26 cellular contexts compared by ENCODE assay signal in genomic region chr2:6928452-6928851, GRCh38. TPM values are rescaled to one million over a fixed set of nuclear protein-coding genes. Genes with fewer than 3 reads are reported as not detected.
A peak's percentile ranks its signal among the peaks of the same experiment; 100 is the strongest.
DNase-seq lines count a peak whose midpoint lies in the region; ATAC-seq and TF ChIP-seq lines count a peak whose summit lies in the region.
"Had no signal": no experiment of that assay in that cellular context is flagged by ENCODE, and none has a peak within 500 bp of the region (broad histone marks: within the 10 kb centered on the region; RNA-seq: fewer than 3 reads in every experiment).

No MANE protein-coding gene starts in this region.

- TF ChIP-seq POLR2A in body of pancreas (IDR thresholded peaks at IDR 0.05) = no peak

- no peak for DNase-seq in activated T-cell treated with anti-CD3 and anti-CD28 coated beads, Interleukin-2, amount 50 U/mL, for 24 hours
- DNase-seq in activated T-cell treated with anti-CD3 and anti-CD28 coated beads for 4 hours = no peak
- no peak for DNase-seq in CD8-positive, alpha-beta T cell
- no peak for DNase-seq in body of pancreas
- no peak for DNase-seq in nephron progenitor cell
- DNase-seq in DMS153 treated with DMSO at 0.1 percent for 48 hours (lab: John Stamatoyannopoulos, UW; ENCODE audit: unreplicated experiment) = no peak
- DNase-seq in hepatic stellate cell (ENCODE audit: low spot score) = no peak
- no peak for DNase-seq in NCI-H446 treated with DMSO at 0.1 percent for 48 hours (lab: John Stamatoyannopoulos, UW)
- DNase-seq: activated B cell treated with CpG ODN at 0.5 μM for 24 hours; activated CD8-positive, alpha-beta T cell treated with anti-CD3 and anti-CD28 coated beads for 36 hours; activated naive CD4-positive, alpha-beta T cell treated with anti-CD3 and anti-CD28 coated beads, Interleukin-2, amount 10 ng/mL, durations not matched to agents 7 days and 5 days; Caco-2; DMS79; hippocampal formation; KBM-7; NCI-H2029; NCI-H2227 treated with DMSO at 0.1 percent for 48 hours; NCI-H69; pancreas; SIG-M5; trophoblast cell had no signal

- H3K4me1 Mint-ChIP-seq in activated T-cell treated with anti-CD3 and anti-CD28 coated beads, Interleukin-2, amount 50 U/mL, for 24 hours (ENCODE audit: low read depth) = peaks cover 79% of the 10 kb centered on the region
- H3K4me1 Mint-ChIP-seq in CD8-positive, alpha-beta T cell (ENCODE audit: low read depth) = peaks cover 85% of the 10 kb centered on the region
- H3K4me1 Mint-ChIP-seq in nephron progenitor cell = peaks cover 26% of the 10 kb centered on the region
- H3K4me1 Mint-ChIP-seq: activated B cell treated with CpG ODN at 0.5 μM for 24 hours had no signal

- H3K9me3 Mint-ChIP-seq in activated T-cell treated with anti-CD3 and anti-CD28 coated beads, Interleukin-2, amount 50 U/mL, for 24 hours = peaks cover 9% of the 10 kb centered on the region
- peaks cover 7% of the 10 kb centered on the region for H3K9me3 Mint-ChIP-seq in CD8-positive, alpha-beta T cell
- peaks cover 7% of the 10 kb centered on the region for H3K9me3 Mint-ChIP-seq in nephron progenitor cell

- TF ChIP-seq CTCF in CD8-positive, alpha-beta T cell (IDR thresholded peaks at IDR 0.05) = no peak
- TF ChIP-seq CTCF in body of pancreas (IDR thresholded peaks at IDR 0.05) (no peak), nephron progenitor cell (IDR thresholded peaks at IDR 0.05) (no peak)

- H3K27ac ChIP-seq in CD8-positive, alpha-beta T cell (ENCODE audit: low read depth, low read length) = no peak overlapping the region
- peak overlapping the region; percentile 58 to 73 (median 71) for H3K27ac ChIP-seq in body of pancreas
- H3K27ac ChIP-seq: gastroesophageal sphincter had no signal

- 65 to 79% methylated on average over 9 of the region's 9 CpGs for WGBS in body of pancreas, 2 donors

- H3K4me1 ChIP-seq in CD8-positive, alpha-beta T cell (ENCODE audit: insufficient read depth, low read length) = peaks cover 47% of the 10 kb centered on the region
- H3K4me1 ChIP-seq in body of pancreas = peaks cover 95% of the 10 kb centered on the region
- H3K4me1 ChIP-seq: Caco-2 had no signal

- CTCF ChIA-PET in CD8-positive, alpha-beta T cell (lab: Charles Lee) = interaction anchor here (1.3 to 3.9 kb wide), 6 partner anchors 9 to 116 kb away, joined by 3 to 16 read pairs (median 8); partner anchors contain the start of gene RNF144A

- no peaks in the 10 kb centered on the region for H3K9me3 ChIP-seq in CD8-positive, alpha-beta T cell (ENCODE audit: low read length)
- no peaks in the 10 kb centered on the region for H3K9me3 ChIP-seq in body of pancreas
- H3K9me3 ChIP-seq: Caco-2, gastroesophageal sphincter, HAP-1, pancreas, right atrium auricular region had no signal

- ATAC-seq in CD8-positive, alpha-beta T cell = no peak
- ATAC-seq in body of pancreas = no peak
- ATAC-seq: gastroesophageal sphincter, pancreas had no signal

- no peak overlapping the region for H3K4me3 Mint-ChIP-seq in activated T-cell treated with anti-CD3 and anti-CD28 coated beads, Interleukin-2, amount 50 U/mL, for 24 hours
- no peak overlapping the region for H3K4me3 Mint-ChIP-seq in CD8-positive, alpha-beta T cell
- H3K4me3 Mint-ChIP-seq in nephron progenitor cell = no peak overlapping the region
- H3K4me3 Mint-ChIP-seq: activated B cell treated with CpG ODN at 0.5 μM for 24 hours; activated CD8-positive, alpha-beta T cell treated with anti-CD3 and anti-CD28 coated beads for 36 hours; activated naive CD4-positive, alpha-beta T cell treated with anti-CD3 and anti-CD28 coated beads, Interleukin-2, amount 10 ng/mL, durations not matched to agents 7 days and 5 days; B cell; memory B cell had no signal

- H3K27me3 Mint-ChIP-seq in activated T-cell treated with anti-CD3 and anti-CD28 coated beads, Interleukin-2, amount 50 U/mL, for 24 hours = no peaks in the 10 kb centered on the region
- no peaks in the 10 kb centered on the region for H3K27me3 Mint-ChIP-seq in CD8-positive, alpha-beta T cell (ENCODE audit: low read depth)
- no peaks in the 10 kb centered on the region for H3K27me3 Mint-ChIP-seq in nephron progenitor cell (ENCODE audit: low read depth, poor library complexity)
- H3K27me3 Mint-ChIP-seq: activated CD8-positive, alpha-beta T cell treated with anti-CD3 and anti-CD28 coated beads for 36 hours; activated naive CD4-positive, alpha-beta T cell treated with anti-CD3 and anti-CD28 coated beads, Interleukin-2, amount 10 ng/mL, durations not matched to agents 7 days and 5 days; B cell; memory B cell had no signal

- intact Hi-C loops in CD8-positive, alpha-beta T cell (cut with DNase I, micrococcal nuclease) = no loop called here
- intact Hi-C loops in body of pancreas (cut with DNase I) = loop anchor here (10.0 kb wide), 1 partner anchor 56 kb away; no protein-coding TSS in a partner anchor

- no peak overlapping the region for H3K4me3 ChIP-seq in CD8-positive, alpha-beta T cell (ENCODE audit: low read depth, low read length)
- H3K4me3 ChIP-seq in body of pancreas = no peak overlapping the region
- H3K4me3 ChIP-seq: gastroesophageal sphincter, HAP-1, pancreas, right atrium auricular region had no signal

- peak overlapping the region; percentile 19 for H3K27ac Mint-ChIP-seq in activated T-cell treated with anti-CD3 and anti-CD28 coated beads, Interleukin-2, amount 50 U/mL, for 24 hours
- peak overlapping the region; percentile 16 for H3K27ac Mint-ChIP-seq in CD8-positive, alpha-beta T cell
- peak overlapping the region; percentile 58 for H3K27ac Mint-ChIP-seq in nephron progenitor cell
- H3K27ac Mint-ChIP-seq: activated B cell treated with CpG ODN at 0.5 μM for 24 hours; activated CD8-positive, alpha-beta T cell treated with anti-CD3 and anti-CD28 coated beads for 36 hours; activated naive CD4-positive, alpha-beta T cell treated with anti-CD3 and anti-CD28 coated beads, Interleukin-2, amount 10 ng/mL, durations not matched to agents 7 days and 5 days; B cell; memory B cell had no signal

- peaks cover 63% of the 10 kb centered on the region for H3K36me3 Mint-ChIP-seq in activated T-cell treated with anti-CD3 and anti-CD28 coated beads, Interleukin-2, amount 50 U/mL, for 24 hours (ENCODE audit: low read depth)
- peaks cover 48% of the 10 kb centered on the region for H3K36me3 Mint-ChIP-seq in CD8-positive, alpha-beta T cell
- H3K36me3 Mint-ChIP-seq in nephron progenitor cell (ENCODE audit: low read depth) = peaks cover 32% of the 10 kb centered on the region

- H3K27me3 ChIP-seq in CD8-positive, alpha-beta T cell (ENCODE audit: insufficient read depth, low read length) = no peaks in the 10 kb centered on the region
- no peaks in the 10 kb centered on the region for H3K27me3 ChIP-seq in body of pancreas
- H3K27me3 ChIP-seq: gastroesophageal sphincter, pancreas, right atrium auricular region had no signal

- POLR2A ChIA-PET in CD8-positive, alpha-beta T cell (lab: Charles Lee) = no interaction called here

- no peaks in the 10 kb centered on the region for H3K36me3 ChIP-seq in CD8-positive, alpha-beta T cell (ENCODE audit: insufficient read depth, low read length)
- H3K36me3 ChIP-seq in body of pancreas (replicated peaks in 1 of 2; ENCODE audit: insufficient read depth in 1 of 2, low read depth in 2 of 2) = no peaks in the 10 kb centered on the region
- H3K36me3 ChIP-seq: gastroesophageal sphincter, HAP-1, pancreas, right atrium auricular region had no signal

RNA-seq across cellular contexts. Expression of gene RNF144A, which starts 11.2 kb away (rescaled TPM):
- total RNA-seq in CD8-positive, alpha-beta T cell = 10 to 100 TPM; 25.8 to 28.8 TPM
- total RNA-seq in body of pancreas = 100 to 1,000 TPM in 1 of 2 donors, 10 to 100 TPM in 1; 52.7 to 109 TPM

RNA-seq across cellular contexts. Expression of gene RSAD2, which starts 50.9 kb away (rescaled TPM):
- total RNA-seq in CD8-positive, alpha-beta T cell = 1 to 10 TPM; 1.8 to 2.1 TPM
- 1 to 10 TPM in 1 of 2 donors, under 1 TPM in 1; under 0.01 to 1.0 TPM for total RNA-seq in body of pancreas
